ENCODE assay signal across 26 cellular contexts in the genomic region with DNA sequence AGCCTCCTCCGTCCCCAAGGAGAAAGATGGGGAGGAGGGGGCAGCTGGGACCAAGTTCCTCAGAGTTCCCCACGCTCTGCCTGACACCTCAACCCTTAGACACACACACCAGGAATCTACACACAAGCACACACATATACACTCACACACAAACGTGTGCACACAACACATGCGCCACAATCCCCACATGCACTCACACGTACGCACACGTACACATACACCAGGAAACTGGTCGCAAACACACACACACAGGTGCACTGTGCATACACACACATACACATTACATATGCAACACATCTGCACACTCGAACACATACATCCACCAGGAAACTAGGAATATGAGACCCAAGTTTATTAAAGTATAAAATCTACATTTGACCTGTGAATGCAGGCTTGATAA. TPM values are rescaled to one million over a fixed set of nuclear protein-coding genes. Genes with fewer than 3 reads are reported as not detected.
DNase-seq lines count a peak whose midpoint lies in the region; ATAC-seq, FAIRE-seq and TF ChIP-seq lines count a peak whose summit lies in the region.
"Had no signal": no experiment of that assay in that cellular context is flagged by ENCODE, and none has a peak within 500 bp of the region (broad histone marks: within the 10 kb centered on the region; RNA-seq: fewer than 3 reads in every experiment).

No MANE protein-coding gene starts in this region.

- no peak for TF ChIP-seq EP300 in H1 (IDR thresholded peaks at IDR 0.05; ENCODE audit: borderline replicate concordance in 1 of 2, low read depth in 2 of 2, low read length in 2 of 2)

- DNase-seq in right atrium auricular region (ENCODE audit: low spot score) (no peak), left ventricle myocardium superior (no peak), H1 (ENCODE audit: low read depth in 1 of 2, low spot score in 2 of 2) (no peak), neural progenitor cell (ENCODE audit: low spot score) (no peak), uterus (no peak), left colon (no peak), OCI-LY7 (ENCODE audit: low spot score) (no peak)
- DNase-seq: activated CD4-positive, alpha-beta T cell treated with anti-CD3 and anti-CD28 coated beads for 4 hours; activated naive CD4-positive, alpha-beta T cell treated with Interleukin-2 at 50 U/mL for 16 hours; activated T-cell treated with anti-CD3 and anti-CD28 coated beads, Interleukin-2, amount 50 U/mL, for 4 hours; naive thymus-derived CD4-positive, alpha-beta T cell; NCI-H1694; NK-92 treated with Interleukin-12 subunit alpha and Interleukin-12 subunit beta, amount 100 ng/mL, for 24 hours; ovary; T-cell had no signal

- CTCF ChIA-PET in H1 (lab: Charles Lee; ENCODE audit: partially characterized antibody) (interaction anchor here (0.9 to 1.4 kb wide), 3 partner anchors 10 to 137 kb away, joined by 3 read pairs; no protein-coding TSS in a partner anchor), OCI-LY7 (lab: Charles Lee; ENCODE audit: unreplicated experiment) (no interaction called here)

- peak overlapping the region; percentile 93 for H3K4ac ChIP-seq in H1 (replicated peaks; ENCODE audit: insufficient read length, low read depth, low read length)

- H3K36me3 ChIP-seq in right atrium auricular region, result no peaks in the 10 kb centered on the region
- H3K36me3 ChIP-seq in H1 (ENCODE audit: control insufficient read depth in 2 of 4, insufficient read depth in 4 of 4, low read length in 3 of 4), result no peaks in the 10 kb centered on the region; a peak in 1 of 8 replicates
- H3K36me3 ChIP-seq in neural progenitor cell, result no peaks in the 10 kb centered on the region
- H3K36me3 ChIP-seq in uterus, result no peaks in the 10 kb centered on the region
- H3K36me3 ChIP-seq in OCI-LY7 (ENCODE audit: insufficient read depth, low read length), result no peaks in the 10 kb centered on the region
- H3K36me3 ChIP-seq: heart left ventricle, ovary, SJCRH30, upper lobe of left lung had no signal

- H3F3A ChIP-seq in neural progenitor cell (ENCODE audit: low read depth), result no peaks in the 10 kb centered on the region

- peak overlapping the region; percentile 13 for H3K4me3 Mint-ChIP-seq in neural progenitor cell
- H3K4me3 Mint-ChIP-seq: activated T-cell treated with anti-CD3 and anti-CD28 coated beads, Interleukin-2, amount 50 U/mL, for 4 hours; memory B cell; naive thymus-derived CD4-positive, alpha-beta T cell; T-cell had no signal

- H3K18ac ChIP-seq in H1 (ENCODE audit: extremely low read depth, low read length), result no peak overlapping the region

- H3K9me3 ChIP-seq in right atrium auricular region (no peaks in the 10 kb centered on the region), H1 (ENCODE audit: insufficient read depth in 2 of 2, low read depth in 1 of 2, low read length in 1 of 2) (no peaks in the 10 kb centered on the region), neural progenitor cell (ENCODE audit: low read depth) (no peaks in the 10 kb centered on the region), uterus (no peaks in the 10 kb centered on the region), OCI-LY7 (ENCODE audit: low read length) (no peaks in the 10 kb centered on the region)
- H3K9me3 ChIP-seq: heart left ventricle, ovary, SJCRH30, upper lobe of left lung had no signal

- no peak overlapping the region for H2BK120ac ChIP-seq in H1 (replicated peaks; ENCODE audit: low read depth, low read length)

- peak overlapping the region; percentile 50 for H3K27ac Mint-ChIP-seq in neural progenitor cell
- H3K27ac Mint-ChIP-seq: memory B cell; naive thymus-derived CD4-positive, alpha-beta T cell; T-cell had no signal

- peaks cover 0 to 4% of the 10 kb centered on the region in 2 experiments for H4K20me1 ChIP-seq in H1 (replicated peaks in 1 of 2; ENCODE audit: control insufficient read depth in 1 of 2, insufficient read depth in 2 of 2, low read length in 2 of 2)
- peaks cover 81% of the 10 kb centered on the region for H4K20me1 ChIP-seq in neural progenitor cell (ENCODE audit: low read depth)
- no peaks in the 10 kb centered on the region for H4K20me1 ChIP-seq in OCI-LY7 (ENCODE audit: insufficient read depth, low read length)

- no peak overlapping the region for H4K5ac ChIP-seq in H1 (ENCODE audit: insufficient read length, low read depth, low read length)

- H2BK20ac ChIP-seq in H1 (ENCODE audit: low read length), result no peak overlapping the region; the same call in 1 of the 2 replicates

- H2AFZ ChIP-seq in H1 (ENCODE audit: low read length) (no peak overlapping the region), neural progenitor cell (replicated peaks) (no peak overlapping the region), OCI-LY7 (ENCODE audit: low read length) (no peak overlapping the region)

- H3K9ac ChIP-seq in H1 (replicated peaks in 1 of 4; ENCODE audit: extremely low read depth in 1 of 4, low read depth in 3 of 4, low read length in 3 of 4), result no peak overlapping the region
- H3K9ac ChIP-seq in neural progenitor cell, result no peak overlapping the region

- H3K4me3 ChIP-seq in right atrium auricular region (no peak overlapping the region), H1 (ENCODE audit: extremely low read depth in 1 of 4, insufficient read depth in 2 of 4, low read depth in 3 of 4, low read length in 4 of 4) (no peak overlapping the region), neural progenitor cell (no peak overlapping the region), uterus (no peak overlapping the region), OCI-LY7 (ENCODE audit: low read depth, low read length, poor library complexity, severe bottlenecking) (no peak overlapping the region)
- H3K4me3 ChIP-seq: GM12878, ovary, SJCRH30, upper lobe of left lung had no signal

- peak overlapping the region; percentile 89; the same call in 1 of the 2 replicates for H2BK15ac ChIP-seq in H1 (ENCODE audit: low read length)

- H2BK12ac ChIP-seq in H1 (ENCODE audit: low read depth, low read length), result peak overlapping the region; percentile 78; the same call in 1 of the 2 replicates

- H3K27me3 ChIP-seq in right atrium auricular region (no peaks in the 10 kb centered on the region), H1 (replicated peaks in 1 of 4; ENCODE audit: control insufficient read depth in 3 of 4, extremely low read depth in 1 of 4, insufficient read depth in 3 of 4, low read length in 3 of 4) (peaks cover 0 to 2% (median 0%) of the 10 kb centered on the region in 4 experiments; a peak in 3 of 7 replicates), neural progenitor cell (no peaks in the 10 kb centered on the region), uterus (no peaks in the 10 kb centered on the region)
- H3K27me3 ChIP-seq: heart left ventricle, ovary, upper lobe of left lung had no signal

- no peak overlapping the region for H3K14ac ChIP-seq in H1 (ENCODE audit: insufficient read length)

- POLR2A ChIA-PET in H1 (lab: Charles Lee; ENCODE audit: partially characterized antibody), result no interaction called here
- POLR2A ChIA-PET in OCI-LY7 (lab: Charles Lee), result no interaction called here

- H3K23me2 ChIP-seq in H1 (ENCODE audit: low read depth, low read length), result 0 out of 2 replicates have a peak, but pooled peaks cover 2% of the 10 kb centered on the region

- no peaks in the 10 kb centered on the region for H3K9me2 ChIP-seq in OCI-LY7 (ENCODE audit: insufficient read depth, low read length)

- H3K79me2 ChIP-seq in H1 (ENCODE audit: control insufficient read depth in 1 of 2, insufficient read depth in 2 of 2, low read length in 2 of 2) (no peaks in the 10 kb centered on the region), neural progenitor cell (ENCODE audit: low read depth) (peaks cover 76% of the 10 kb centered on the region), OCI-LY7 (ENCODE audit: insufficient read depth, low read depth, low read length) (no peaks in the 10 kb centered on the region)

- no peak for FAIRE-seq in H1 (lab: Jason Lieb, UNC)
- FAIRE-seq: GM12878, H54, TTC549 had no signal

- H4K8ac ChIP-seq in H1 (ENCODE audit: extremely low read depth, insufficient read depth, low read length), result no peak overlapping the region; the same call in 1 of the 2 replicates

- H3K4me1 Mint-ChIP-seq in neural progenitor cell, result peaks cover 76% of the 10 kb centered on the region
- H3K4me1 Mint-ChIP-seq: memory B cell, T-cell had no signal

- no peaks in the 10 kb centered on the region; the same call in 1 of the 2 replicates for H3K79me1 ChIP-seq in H1 (ENCODE audit: low read depth, low read length)

- TF ChIP-seq CTCF in right atrium auricular region (IDR thresholded peaks at IDR 0.05) (no peak), H1 (IDR thresholded peaks at IDR 0.05; ENCODE audit: control extremely low read depth in 1 of 3, insufficient read depth in 1 of 3, low read depth in 1 of 3, low read length in 3 of 3) (no peak), neural progenitor cell (IDR thresholded peaks at IDR 0.05) (no peak), uterus (IDR thresholded peaks at IDR 0.05) (no peak), OCI-LY7 (conservative IDR thresholded peaks at IDR 0.05; ENCODE audit: low read length) (no peak)

- H4K91ac ChIP-seq in H1 (replicated peaks; ENCODE audit: insufficient read length, low read length), result peak overlapping the region; percentile 89

- H3K36me3 Mint-ChIP-seq in neural progenitor cell, result peaks cover 15% of the 10 kb centered on the region
- H3K36me3 Mint-ChIP-seq: memory B cell, T-cell had no signal

- H3K23ac ChIP-seq in H1 (ENCODE audit: insufficient read length), result no peak overlapping the region

- no TSS peak for BruUV-seq in OCI-LY7 (replicated peaks; lab: Mats Ljungman, UMichigan)

- H3K4me2 ChIP-seq in H1 (ENCODE audit: insufficient read depth in 1 of 2, low read depth in 2 of 2, low read length in 2 of 2) (no peak overlapping the region), neural progenitor cell (peak overlapping the region; percentile 36), OCI-LY7 (ENCODE audit: low read length) (no peak overlapping the region)

- no peak overlapping the region for H3K56ac ChIP-seq in H1 (replicated peaks; ENCODE audit: insufficient read length, low read depth, low read length)

- H3K27ac ChIP-seq in right atrium auricular region (peak overlapping the region; percentile 74 to 75), H1 (ENCODE audit: low read depth, low read length) (no peak overlapping the region), neural progenitor cell (no peak overlapping the region), uterus (peak overlapping the region; percentile 80 to 89), OCI-LY7 (ENCODE audit: low read depth, low read length, poor library complexity, severe bottlenecking) (no peak overlapping the region)
- H3K27ac ChIP-seq: ovary, SJCRH30, upper lobe of left lung had no signal

- TF ChIP-seq POLR2A in H1 (IDR thresholded peaks at IDR 0.05; ENCODE audit: control extremely low read depth in 1 of 2, low read depth in 2 of 2, low read length in 2 of 2) (no peak), uterus (IDR thresholded peaks at IDR 0.05) (no peak)

- intact Hi-C loops in left ventricle myocardium superior (cut with micrococcal nuclease) (no loop called here), uterus (cut with DNase I; ENCODE audit: low total_unique reads) (loop anchor here (10.0 kb wide), 1 partner anchor 45 kb away; no protein-coding TSS in a partner anchor), left colon (cut with DNase I, micrococcal nuclease) (no loop called here), OCI-LY7 (cut with micrococcal nuclease; ENCODE audit: unreplicated experiment) (no loop called here)

- 90% methylated on average over 9 of the region's 9 CpGs; no CpG with 5 or more reads in 1 of the 2 experiments for WGBS in H1 (ENCODE audit: extremely low coverage in 1 of 2, insufficient coverage in 1 of 2, insufficient read length in 1 of 2, insufficient replicate concordance in 2 of 2, low coverage in 1 of 2, low lambda C conversion rate in 2 of 2, missing lambda C conversion rate in 1 of 2), 2 experiments

- H2BK5ac ChIP-seq in H1 (ENCODE audit: low read depth, low read length), result peak overlapping the region; percentile 62; the same call in 1 of the 2 replicates

- H3K9me3 Mint-ChIP-seq in neural progenitor cell, result no peaks in the 10 kb centered on the region
- H3K9me3 Mint-ChIP-seq: activated T-cell treated with anti-CD3 and anti-CD28 coated beads, Interleukin-2, amount 50 U/mL, for 4 hours; memory B cell; T-cell had no signal

- H2AK5ac ChIP-seq in H1 (ENCODE audit: low read depth, low read length), result 0 out of 2 replicates have a peak overlapping the region, but pooled peaks have one; percentile 20

- ATAC-seq in left ventricle myocardium superior, result no peak
- ATAC-seq in GM18517 (IDR thresholded peaks at IDR 0.05; ENCODE audit: unreplicated experiment), result no peak
- ATAC-seq in left colon, result no peak
- ATAC-seq: activated T-cell treated with anti-CD3 and anti-CD28 coated beads, Interleukin-2, amount 50 U/mL, for 4 hours; GM12878; heart left ventricle; Panc1; T-cell had no signal

- peaks cover 0 to 72% of the 10 kb centered on the region in 2 donors for H3K4me1 ChIP-seq in right atrium auricular region
- peaks cover 0 to 14% (median 8%) of the 10 kb centered on the region in 4 experiments for H3K4me1 ChIP-seq in H1 (replicated peaks in 1 of 4; ENCODE audit: control insufficient read depth in 3 of 4, insufficient read depth in 4 of 4, low read length in 3 of 4)
- peaks cover 53% of the 10 kb centered on the region for H3K4me1 ChIP-seq in neural progenitor cell
- peaks cover 27 to 49% of the 10 kb centered on the region in 2 donors for H3K4me1 ChIP-seq in uterus
- no peaks in the 10 kb centered on the region for H3K4me1 ChIP-seq in OCI-LY7 (ENCODE audit: insufficient read depth, low read length, poor library complexity, severe bottlenecking)
- H3K4me1 ChIP-seq: SJCRH30 had no signal

- peaks cover 2% of the 10 kb centered on the region for H3K27me3 Mint-ChIP-seq in neural progenitor cell (ENCODE audit: insufficient read depth, low read depth)

- no peak for TF ChIP-seq RAD21 in H1 (IDR thresholded peaks at IDR 0.05 in 1 of 2, conservative IDR thresholded peaks at IDR 0.05 in 1 of 2; ENCODE audit: low read depth in 2 of 2, low read length in 2 of 2)

RNA-seq across cellular contexts. Expression of gene ROR2, which starts 50.4 kb away (rescaled TPM):
- total RNA-seq in right atrium auricular region (10 to 100 TPM; 21.8 to 28.5 TPM), left ventricle myocardium superior (0.87 TPM), neural progenitor cell (ENCODE audit: low replicate concordance) (20.1 and 32.7 TPM in 2 replicates), uterus (10 to 100 TPM; 35.6 to 67.6 (median 50.6) TPM), left colon (1 to 10 TPM; 6.2 to 8.3 TPM), OCI-LY7 (2022) (0.10 and 0.17 TPM in 2 replicates)
- total RNA-seq in H1 (2021; fragmentation: NEBNext Ultra II Directional; extraction: Animal tissue kit (Norgen Biotek cat#: 25700)), result 4.0 and 4.3 TPM in 2 replicates
- 2.7 and 5.4 TPM in 2 replicates for polyA plus RNA-seq in H1 (2011; rRNA removed)
- polyA plus RNA-seq in H1 (2011; cell fraction: cytosol; rRNA removed), result 3.3 TPM
- 4.9 TPM for polyA plus RNA-seq in H1 (2011; cell fraction: nucleus; rRNA removed)
- polyA plus RNA-seq in H1 (2012, experiment 1 of 2), result 2.2 to 3.4 TPM (median 2.9 TPM) in 4 replicates
- polyA plus RNA-seq in H1 (2012, experiment 2 of 2), result 2.7 TPM
- 5.8 TPM for polyA plus RNA-seq in H1 (2013, experiment 1 of 2)
- polyA plus RNA-seq in H1 (2013, experiment 2 of 2), result 6.1 TPM
- polyA minus RNA-seq in H1 (2011; rRNA and poly(A)+ RNA removed), result 3.7 and 4.4 TPM in 2 replicates
- 3.7 TPM for polyA minus RNA-seq in H1 (2011; cell fraction: cytosol; rRNA and poly(A)+ RNA removed)
- polyA minus RNA-seq in H1 (2011; cell fraction: nucleus; rRNA and poly(A)+ RNA removed), result 3.0 TPM
- 0.19 TPM in 1 of 2 replicates, not detected in the other for total RNA-seq in OCI-LY7 (2014; rRNA removed; shearing (Covaris generic))
- total RNA-seq: A172; activated CD8-positive, alpha-beta memory T cell treated with anti-CD3 and anti-CD28 coated beads for 36 hours; SJCRH30 had no signal
- polyA plus RNA-seq: naive thymus-derived CD4-positive, alpha-beta T cell had no signal

Comparison
In these comparisons a context has a peak if more than half of its experiments do, and no peak if none do; other contexts are left out.
1. H3K27ac ChIP-seq: peak in right atrium auricular region (2 of 2) and uterus (2 of 2); none in H1 (single experiment), neural progenitor cell (single experiment) and OCI-LY7 (single experiment).